In the genomic region with DNA sequence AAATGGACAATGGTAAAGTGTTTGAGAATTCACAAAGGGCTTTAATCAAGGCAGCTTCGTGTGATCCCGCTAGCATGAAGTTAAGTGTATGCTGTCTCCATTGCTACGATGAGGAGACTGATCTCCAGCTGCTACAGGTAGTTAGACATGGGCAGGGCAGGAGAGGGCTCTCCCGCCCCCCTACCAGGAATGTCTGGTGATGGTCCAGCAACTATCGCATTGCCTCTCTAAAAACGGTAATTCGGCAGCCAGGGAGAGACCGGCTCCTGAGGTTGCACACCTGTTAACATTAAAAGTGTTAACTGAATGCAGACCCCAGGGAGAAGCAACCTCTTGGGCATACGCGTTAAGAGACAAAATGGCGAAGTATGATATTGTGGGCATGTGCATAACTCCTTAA, we compare ENCODE assay signal across 18 cellular contexts.
"Had no signal": no experiment of that assay in that cellular context is flagged by ENCODE, and none has a peak within 500 bp of the region (broad histone marks: within the 10 kb centered on the region; RNA-seq: fewer than 3 reads in every experiment).

No MANE protein-coding gene starts in this region.

- H3K27me3 Mint-ChIP-seq: naive B cell; stimulated activated memory B cell treated with anti-CD40 and anti-IgM and Interleukin-4, amounts not matched to agents 10 μg/mL and 1 μg/mL and 100 μg/mL, for 72 hours had no signal

- H3K36me3 ChIP-seq: thyroid gland, WERI-Rb-1 had no signal

- H3K9me3 ChIP-seq: mucosa of descending colon, spleen, thyroid gland had no signal

- H3K4me1 ChIP-seq: spleen had no signal

- H3K9me3 Mint-ChIP-seq: activated T-cell treated with anti-CD3 and anti-CD28 coated beads, Interleukin-2, amount 50 U/mL, for 72 hours; naive B cell; neural crest cell; stimulated activated memory B cell treated with anti-CD40 and anti-IgM and Interleukin-4, amounts not matched to agents 10 μg/mL and 1 μg/mL and 100 μg/mL, for 72 hours had no signal

- H3K27me3 ChIP-seq: hepatocyte, spleen, thyroid gland had no signal

- ATAC-seq: activated T-cell treated with anti-CD3 and anti-CD28 coated beads, Interleukin-2, amount 50 U/mL, for 72 hours; esophagus mucosa; left colon; mucosa of descending colon; sciatic nerve; stimulated activated memory B cell treated with anti-CD40 and anti-IgM and Interleukin-4, amounts not matched to agents 10 μg/mL and 1 μg/mL and 100 μg/mL, for 72 hours had no signal

- H3K27ac Mint-ChIP-seq: activated T-cell treated with anti-CD3 and anti-CD28 coated beads, Interleukin-2, amount 50 U/mL, for 72 hours; naive B cell; stimulated activated memory B cell treated with anti-CD40 and anti-IgM and Interleukin-4, amounts not matched to agents 10 μg/mL and 1 μg/mL and 100 μg/mL, for 72 hours had no signal

- H3K4me3 Mint-ChIP-seq: activated T-cell treated with anti-CD3 and anti-CD28 coated beads, Interleukin-2, amount 50 U/mL, for 72 hours; naive B cell; neural crest cell; stimulated activated memory B cell treated with anti-CD40 and anti-IgM and Interleukin-4, amounts not matched to agents 10 μg/mL and 1 μg/mL and 100 μg/mL, for 72 hours had no signal

- H3K4me3 ChIP-seq: hepatocyte, mucosa of descending colon, spleen, thyroid gland had no signal

- H3K36me3 Mint-ChIP-seq: naive B cell; stimulated activated memory B cell treated with anti-CD40 and anti-IgM and Interleukin-4, amounts not matched to agents 10 μg/mL and 1 μg/mL and 100 μg/mL, for 72 hours had no signal

- H3K27ac ChIP-seq: hepatocyte, spleen, thyroid gland, WERI-Rb-1 had no signal

- DNase-seq: activated CD4-positive, alpha-beta T cell treated with anti-CD3 and anti-CD28 coated beads, Interleukin-2, amount 50 U/mL, for 4 hours; activated effector memory CD4-positive, alpha-beta T cell treated with anti-CD3 and anti-CD28 coated beads, Interleukin-2, amount 50 U/mL, for 16 hours; activated naive CD4-positive, alpha-beta T cell treated with anti-CD3 and anti-CD28 coated beads, Interleukin-2, amount 50 U/mL, for 16 hours; activated T-cell treated with anti-CD3 and anti-CD28 coated beads, Interleukin-2, amount 50 U/mL, for 72 hours; aorta; effector CD4-positive, alpha-beta T cell; left colon; mucosa of descending colon; naive B cell; spleen; stimulated activated CD4-positive, alpha-beta T cell treated with anti-CD3 and anti-CD28 coated beads, Interleukin-4, amount 100 ng/mL, for 4 hours; thyroid gland; WERI-Rb-1 had no signal

- H3K4me1 Mint-ChIP-seq: naive B cell; stimulated activated memory B cell treated with anti-CD40 and anti-IgM and Interleukin-4, amounts not matched to agents 10 μg/mL and 1 μg/mL and 100 μg/mL, for 72 hours had no signal
